Comparison of ENCODE assay signal across 2 cellular contexts in the genomic region with DNA sequence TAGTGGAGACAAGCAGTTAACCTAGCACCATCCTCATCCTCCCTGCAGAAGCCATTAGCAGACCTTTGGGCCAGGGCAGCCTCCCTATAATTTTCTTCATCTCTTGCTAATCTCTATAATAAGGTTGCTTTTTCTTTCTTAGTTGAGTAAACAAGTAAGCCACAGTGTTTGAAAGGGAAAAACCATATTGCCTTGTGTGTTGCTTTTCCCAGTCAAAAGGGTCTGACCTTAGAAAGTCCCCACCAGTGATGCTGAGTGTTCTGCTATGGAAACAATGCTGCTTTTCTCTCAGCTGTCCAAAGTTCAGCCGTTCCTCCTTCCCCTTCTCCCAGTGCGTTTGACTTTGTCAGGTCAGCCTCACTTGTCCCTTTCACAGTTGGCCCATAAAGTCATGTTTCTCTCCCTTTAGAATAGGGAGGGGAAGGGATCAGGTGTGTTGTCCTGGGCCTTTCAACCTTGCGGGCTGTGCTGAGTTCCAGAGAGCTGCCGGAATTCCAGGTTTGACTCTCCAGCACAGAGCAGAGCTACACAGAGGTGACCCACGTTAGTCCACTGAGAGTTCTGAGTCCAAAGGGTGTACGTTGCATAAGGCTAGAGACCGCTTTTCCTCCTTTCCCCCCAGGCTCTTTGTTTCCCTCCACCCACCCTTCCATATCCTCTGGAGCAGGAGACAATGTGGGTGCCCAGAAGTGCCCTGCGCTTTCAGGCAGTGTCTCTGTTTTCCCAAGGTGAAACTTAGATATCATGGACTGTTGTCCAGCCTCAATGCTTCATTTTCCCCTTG.
TF ChIP-seq lines count a peak whose summit lies in the region.

No MANE protein-coding gene starts in this region.

TF ChIP-seq in GM23338, 12 proteins besides CTCF, POLR2A, EP300 and RAD21:
- TF ChIP-seq CREB1 (CRISPR knock-in tag; IDR thresholded peaks at IDR 0.05; ENCODE audit: low read depth) (no peak), REST (IDR thresholded peaks at IDR 0.05; ENCODE audit: unreplicated experiment) (no peak), JUNB (IDR thresholded peaks at IDR 0.05; ENCODE audit: unreplicated experiment) (no peak), NANOG (IDR thresholded peaks at IDR 0.05; ENCODE audit: borderline replicate concordance) (no peak), EZH2 (IDR thresholded peaks at IDR 0.05; ENCODE audit: low read depth, unreplicated experiment) (no peak), STAT1 (IDR thresholded peaks at IDR 0.05; ENCODE audit: unreplicated experiment) (no peak), POLR2AphosphoS5 (IDR thresholded peaks at IDR 0.05; ENCODE audit: low read depth) (no peak), ZNF114 (CRISPR knock-in tag; IDR thresholded peaks at IDR 0.05) (no peak), ETS1 (IDR thresholded peaks at IDR 0.05) (no peak)

TF ChIP-seq in endothelial cell of umbilical vein, 7 proteins besides CTCF, POLR2A, EP300 and RAD21:
- TF ChIP-seq MYC (IDR thresholded peaks at IDR 0.05; ENCODE audit: low read depth, low read length) (no peak), JUN (IDR thresholded peaks at IDR 0.05; ENCODE audit: borderline replicate concordance, insufficient read depth, insufficient read length, low read depth) (no peak), FOS (IDR thresholded peaks at IDR 0.05; ENCODE audit: borderline replicate concordance, insufficient read depth, low read length) (no peak), GATA2 (IDR thresholded peaks at IDR 0.05; ENCODE audit: insufficient read depth, insufficient read length, low read depth, low read length) (no peak), EZH2 (IDR thresholded peaks at IDR 0.05; ENCODE audit: borderline replicate concordance, low read depth, low read length, severe bottlenecking) (no peak), POLR2AphosphoS5 (IDR thresholded peaks at IDR 0.05; ENCODE audit: insufficient read depth, low read depth, low read length) (no peak)
- TF ChIP-seq, protein P1, sequence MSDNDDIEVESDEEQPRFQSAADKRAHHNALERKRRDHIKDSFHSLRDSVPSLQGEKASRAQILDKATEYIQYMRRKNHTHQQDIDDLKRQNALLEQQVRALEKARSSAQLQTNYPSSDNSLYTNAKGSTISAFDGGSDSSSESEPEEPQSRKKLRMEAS (IDR thresholded peaks at IDR 0.05; ENCODE audit: insufficient read depth, insufficient read length) = no peak
